In the genomic region with DNA sequence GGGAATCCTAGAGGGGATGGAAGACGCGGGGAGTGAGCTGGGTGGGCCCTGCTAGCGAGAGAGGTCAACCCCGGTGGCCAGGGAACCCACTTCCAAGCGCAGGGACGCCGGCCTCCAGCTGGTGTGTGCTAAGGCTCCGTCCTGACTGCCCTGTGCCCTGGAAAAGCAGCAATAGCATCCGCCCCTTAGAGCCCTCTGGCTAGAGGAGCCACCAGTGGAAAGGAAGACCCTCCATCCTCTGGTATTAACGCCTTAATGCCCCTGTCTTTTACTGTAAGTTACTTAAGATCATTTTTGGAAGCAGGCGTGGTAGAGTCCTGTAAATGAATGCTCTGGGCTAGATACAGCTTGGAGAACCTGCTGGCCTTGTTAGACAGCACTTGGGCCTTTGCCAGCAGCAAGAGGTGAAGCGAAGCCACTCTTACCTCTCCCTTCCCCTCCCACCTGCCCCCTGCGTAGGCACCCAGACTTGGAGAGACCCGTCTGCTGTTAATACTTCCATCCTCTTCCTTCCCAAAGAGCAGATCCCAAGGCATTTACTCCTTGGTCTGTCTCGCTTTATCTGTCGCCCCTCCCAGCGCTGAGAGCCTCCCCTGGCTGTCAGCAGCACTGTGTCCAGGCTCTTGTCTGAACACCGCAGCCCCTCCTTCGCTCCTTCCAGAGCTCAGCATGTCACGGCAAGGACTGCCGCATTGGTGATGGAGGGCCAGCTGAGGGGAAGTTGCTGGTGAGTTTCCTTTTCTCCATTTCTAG, we compare ENCODE assay signal across 11 cellular contexts. TPM values are rescaled to one million over a fixed set of nuclear protein-coding genes. Genes with fewer than 3 reads are reported as not detected.
A peak's percentile ranks its signal among the peaks of the same experiment; 100 is the strongest.
DNase-seq lines count a peak whose midpoint lies in the region; ATAC-seq, FAIRE-seq and TF ChIP-seq lines count a peak whose summit lies in the region.
"Had no signal": no experiment of that assay in that cellular context is flagged by ENCODE, and none has a peak within 500 bp of the region (broad histone marks: within the 10 kb centered on the region; RNA-seq: fewer than 3 reads in every experiment).

No MANE protein-coding gene starts in this region.

- H3K4ac ChIP-seq in H1 (replicated peaks; ENCODE audit: insufficient read length, low read depth, low read length), result no peak overlapping the region

- TF ChIP-seq POLR2A in H1 (IDR thresholded peaks at IDR 0.05; ENCODE audit: control extremely low read depth in 1 of 2, low read depth in 2 of 2, low read length in 2 of 2), result peak; percentile 35 to 73

- H4K20me1 ChIP-seq in H1 (replicated peaks in 1 of 2; ENCODE audit: control insufficient read depth in 1 of 2, insufficient read depth in 2 of 2, low read length in 2 of 2), result peaks cover 2 to 15% of the 10 kb centered on the region in 2 experiments

- ATAC-seq in pancreas (no peak), GM21825 (IDR thresholded peaks at IDR 0.05; ENCODE audit: unreplicated experiment) (no peak), GM19467 (IDR thresholded peaks at IDR 0.05; ENCODE audit: unreplicated experiment) (no peak)

- peaks cover 11% of the 10 kb centered on the region; the same call in 1 of the 2 replicates for H3K23me2 ChIP-seq in H1 (ENCODE audit: low read depth, low read length)

- no peak overlapping the region for H4K91ac ChIP-seq in H1 (replicated peaks; ENCODE audit: insufficient read length, low read length)

- CTCF ChIA-PET in H1 (lab: Charles Lee; ENCODE audit: partially characterized antibody), result interaction anchor here (1.1 to 2.5 kb wide), 7 partner anchors 11 to 47 kb away, joined by 3 to 9 read pairs (median 4); no protein-coding TSS in a partner anchor

- H3K4me3 ChIP-seq in LNCaP clone FGC (ENCODE audit: low read depth, low read length), result peak overlapping the region; percentile 21
- H3K4me3 ChIP-seq in H1 (ENCODE audit: extremely low read depth in 1 of 4, insufficient read depth in 2 of 4, low read depth in 3 of 4, low read length in 4 of 4), result no peak overlapping the region
- H3K4me3 ChIP-seq in pancreas, result no peak overlapping the region

- POLR2A ChIA-PET in H1 (lab: Charles Lee; ENCODE audit: partially characterized antibody), result interaction anchor here (1.0 to 8.6 kb wide), 12 partner anchors 6 to 43 kb away, joined by 4 to 230 read pairs (median 6); partner anchors contain the start of gene REPIN1

- no peak overlapping the region for H2AFZ ChIP-seq in H1 (ENCODE audit: low read length)

- H3K9ac ChIP-seq in H1 (replicated peaks in 1 of 4; ENCODE audit: extremely low read depth in 1 of 4, low read depth in 3 of 4, low read length in 3 of 4), result peak overlapping the region in 1 of 4 experiments; percentile 6; a peak in 2 of 7 replicates

- H3K79me2 ChIP-seq in H1 (ENCODE audit: control insufficient read depth in 1 of 2, insufficient read depth in 2 of 2, low read length in 2 of 2), result peaks cover 7 to 54% of the 10 kb centered on the region in 2 experiments; a peak in 3 of 4 replicates

- intact Hi-C loops in pancreas (cut with DNase I), result no loop called here

- peak overlapping the region; percentile 83; the same call in 1 of the 2 replicates for H3K18ac ChIP-seq in H1 (ENCODE audit: extremely low read depth, low read length)

- H3K4me2 ChIP-seq in H1 (ENCODE audit: insufficient read depth in 1 of 2, low read depth in 2 of 2, low read length in 2 of 2), result no peak overlapping the region; a peak in 1 of 4 replicates

- no peak overlapping the region for H2BK20ac ChIP-seq in H1 (ENCODE audit: low read length)

- H3K4me1 ChIP-seq in H1 (replicated peaks in 1 of 4; ENCODE audit: control insufficient read depth in 3 of 4, insufficient read depth in 4 of 4, low read length in 3 of 4) (peaks cover 7 to 30% (median 11%) of the 10 kb centered on the region in 4 experiments), pancreas (peaks cover 17 to 54% (median 40%) of the 10 kb centered on the region in 3 donors)

- H3K14ac ChIP-seq in H1 (ENCODE audit: insufficient read length), result no peak overlapping the region

- no peak overlapping the region for H4K5ac ChIP-seq in H1 (ENCODE audit: insufficient read length, low read depth, low read length)

- TF ChIP-seq CTCF in LNCaP clone FGC (IDR thresholded peaks at IDR 0.05; ENCODE audit: control insufficient read depth, extremely low read depth, insufficient read depth), result no peak
- TF ChIP-seq CTCF in H1 (IDR thresholded peaks at IDR 0.05; ENCODE audit: control extremely low read depth in 1 of 3, insufficient read depth in 1 of 3, low read depth in 1 of 3, low read length in 3 of 3), result no peak
- TF ChIP-seq CTCF in pancreas (IDR thresholded peaks at IDR 0.05), result no peak

- H4K8ac ChIP-seq in H1 (ENCODE audit: extremely low read depth, insufficient read depth, low read length), result no peak overlapping the region

- peak overlapping the region; percentile 71; the same call in 1 of the 2 replicates for H2AK5ac ChIP-seq in H1 (ENCODE audit: low read depth, low read length)

- H2BK120ac ChIP-seq in H1 (replicated peaks; ENCODE audit: low read depth, low read length), result no peak overlapping the region

- peak; percentile 92 for DNase-seq in DMS79 treated with DMSO at 0.1 percent for 48 hours (lab: John Stamatoyannopoulos, UW)
- no peak for DNase-seq in LNCaP clone FGC (ENCODE audit: low read depth)
- no peak for DNase-seq in H1 (ENCODE audit: low read depth in 1 of 2, low spot score in 2 of 2)
- DNase-seq in pancreas, result peak in 4 of 6 donors; percentile 51 to 67 (median 61)
- no peak for DNase-seq in NCI-H1417 (lab: John Stamatoyannopoulos, UW)
- no peak for DNase-seq in stimulated activated CD4-positive, alpha-beta T cell treated with anti-CD3 and anti-CD28 coated beads, Interleukin-12 subunit alpha, Interleukin-12 subunit beta, amount 100 ng/mL, for 4 hours
- DNase-seq: activated T-cell treated with anti-CD3 and anti-CD28 coated beads, Interleukin-2, amount 50 U/mL, for 1 hour; NCI-H2029; stimulated activated CD4-positive, alpha-beta T cell treated with anti-CD3 and anti-CD28 coated beads, Interleukin-2, amount 100 ng/mL, for 24 hours had no signal

- no peak overlapping the region for H3K23ac ChIP-seq in H1 (ENCODE audit: insufficient read length)

- no peak overlapping the region; the same call in none of the 2 replicates for H2BK5ac ChIP-seq in H1 (ENCODE audit: low read depth, low read length)

- no peak overlapping the region for H3K56ac ChIP-seq in H1 (replicated peaks; ENCODE audit: insufficient read length, low read depth, low read length)

- no peak overlapping the region for H2BK15ac ChIP-seq in H1 (ENCODE audit: low read length)

- no peak for FAIRE-seq in H1 (lab: Jason Lieb, UNC)
- no peak for FAIRE-seq in pancreas (lab: Jason Lieb, UNC)

- H2BK12ac ChIP-seq in H1 (ENCODE audit: low read depth, low read length), result no peak overlapping the region

- no peaks in the 10 kb centered on the region for H3K9me3 ChIP-seq in H1 (ENCODE audit: insufficient read depth in 2 of 2, low read depth in 1 of 2, low read length in 1 of 2)
- H3K9me3 ChIP-seq in pancreas, result no peaks in the 10 kb centered on the region

- peaks cover 16 to 49% (median 31%) of the 10 kb centered on the region in 4 experiments for H3K36me3 ChIP-seq in H1 (ENCODE audit: control insufficient read depth in 2 of 4, insufficient read depth in 4 of 4, low read length in 3 of 4)
- peaks cover 0 to 24% (median 23%) of the 10 kb centered on the region in 3 donors for H3K36me3 ChIP-seq in pancreas

- H3K27ac ChIP-seq in H1 (ENCODE audit: low read depth, low read length) (no peak overlapping the region), pancreas (peak overlapping the region in 2 of 4 donors; percentile 7 to 8)

- 95% methylated on average over 21 of the region's 21 CpGs; no CpG with 5 or more reads in 1 of the 2 experiments for WGBS in H1 (ENCODE audit: extremely low coverage in 1 of 2, insufficient coverage in 1 of 2, insufficient read length in 1 of 2, insufficient replicate concordance in 2 of 2, low coverage in 1 of 2, low lambda C conversion rate in 2 of 2, missing lambda C conversion rate in 1 of 2), 2 experiments
- 51 to 60% methylated on average over 21 of the region's 21 CpGs for WGBS in pancreas, 2 donors

- H3K27me3 ChIP-seq in H1 (replicated peaks in 1 of 4; ENCODE audit: control insufficient read depth in 3 of 4, extremely low read depth in 1 of 4, insufficient read depth in 3 of 4, low read length in 3 of 4) (no peaks in the 10 kb centered on the region), pancreas (no peaks in the 10 kb centered on the region)

- TF ChIP-seq RAD21 in H1 (IDR thresholded peaks at IDR 0.05 in 1 of 2, conservative IDR thresholded peaks at IDR 0.05 in 1 of 2; ENCODE audit: low read depth in 2 of 2, low read length in 2 of 2), result no peak

- peaks cover 18% of the 10 kb centered on the region for H3K79me1 ChIP-seq in H1 (ENCODE audit: low read depth, low read length)

- TF ChIP-seq EP300 in H1 (IDR thresholded peaks at IDR 0.05; ENCODE audit: borderline replicate concordance in 1 of 2, low read depth in 2 of 2, low read length in 2 of 2), result no peak

RNA-seq across cellular contexts. Expression of gene REPIN1, which starts 4.6 kb away (rescaled TPM):
- total RNA-seq in H1 (2021; fragmentation: NEBNext Ultra II Directional; extraction: Animal tissue kit (Norgen Biotek cat#: 25700)), result 125 and 130 TPM in 2 replicates
- 98.6 and 147 TPM in 2 replicates for polyA plus RNA-seq in H1 (2011; rRNA removed)
- 110 TPM for polyA plus RNA-seq in H1 (2011; cell fraction: cytosol; rRNA removed)
- 159 TPM for polyA plus RNA-seq in H1 (2011; cell fraction: nucleus; rRNA removed)
- polyA plus RNA-seq in H1 (2012, experiment 1 of 2), result 81.6 to 105 TPM (median 96.5 TPM) in 4 replicates
- 86.7 TPM for polyA plus RNA-seq in H1 (2012, experiment 2 of 2)
- polyA plus RNA-seq in H1 (2013, experiment 1 of 2), result 78.2 TPM
- polyA plus RNA-seq in H1 (2013, experiment 2 of 2), result 74.4 TPM
- 39.8 and 47.5 TPM in 2 replicates for polyA minus RNA-seq in H1 (2011; rRNA and poly(A)+ RNA removed)
- polyA minus RNA-seq in H1 (2011; cell fraction: cytosol; rRNA and poly(A)+ RNA removed), result 55.6 TPM
- 72.6 TPM for polyA minus RNA-seq in H1 (2011; cell fraction: nucleus; rRNA and poly(A)+ RNA removed)
- total RNA-seq in pancreas, result 10 to 100 TPM; 48.1 to 76.3 (median 63.2) TPM
- 10 to 100 TPM; 57.5 to 78.8 TPM for polyA plus RNA-seq in pancreas

RNA-seq across cellular contexts. Expression of gene ZNF775, which starts 5.9 kb away (rescaled TPM):
- total RNA-seq in H1 (2021; fragmentation: NEBNext Ultra II Directional; extraction: Animal tissue kit (Norgen Biotek cat#: 25700)), result 21.5 and 24.9 TPM in 2 replicates
- polyA plus RNA-seq in H1 (2011; rRNA removed) (13.6 and 22.5 TPM in 2 replicates), pancreas (1 to 10 TPM; 3.2 to 7.4 TPM)
- 23.8 TPM for polyA plus RNA-seq in H1 (2011; cell fraction: cytosol; rRNA removed)
- 26.9 TPM for polyA plus RNA-seq in H1 (2011; cell fraction: nucleus; rRNA removed)
- polyA plus RNA-seq in H1 (2012, experiment 1 of 2), result 12.3 to 21.8 TPM (median 20.3 TPM) in 4 replicates
- 13.0 TPM for polyA plus RNA-seq in H1 (2012, experiment 2 of 2)
- 9.1 TPM for polyA plus RNA-seq in H1 (2013, experiment 1 of 2)
- polyA plus RNA-seq in H1 (2013, experiment 2 of 2), result 8.5 TPM
- polyA minus RNA-seq in H1 (2011; rRNA and poly(A)+ RNA removed), result 2.5 and 2.9 TPM in 2 replicates
- 21.4 TPM for polyA minus RNA-seq in H1 (2011; cell fraction: cytosol; rRNA and poly(A)+ RNA removed)
- polyA minus RNA-seq in H1 (2011; cell fraction: nucleus; rRNA and poly(A)+ RNA removed), result 15.7 TPM
- total RNA-seq in pancreas, result 1 to 10 TPM; 2.0 to 3.9 (median 2.8) TPM

RNA-seq across cellular contexts. Expression of gene RARRES2, which starts 31.8 kb away (rescaled TPM):
- 254 and 264 TPM in 2 replicates for total RNA-seq in H1 (2021; fragmentation: NEBNext Ultra II Directional; extraction: Animal tissue kit (Norgen Biotek cat#: 25700))
- polyA plus RNA-seq in H1 (2011; rRNA removed), result 441 and 483 TPM in 2 replicates
- 569 TPM for polyA plus RNA-seq in H1 (2011; cell fraction: cytosol; rRNA removed)
- polyA plus RNA-seq in H1 (2011; cell fraction: nucleus; rRNA removed), result 327 TPM
- polyA plus RNA-seq in H1 (2012, experiment 1 of 2), result 326 to 515 TPM (median 467 TPM) in 4 replicates
- 519 TPM for polyA plus RNA-seq in H1 (2012, experiment 2 of 2)
- 191 TPM for polyA plus RNA-seq in H1 (2013, experiment 1 of 2)
- 244 TPM for polyA plus RNA-seq in H1 (2013, experiment 2 of 2)
- polyA minus RNA-seq in H1 (2011; rRNA and poly(A)+ RNA removed), result 29.0 and 37.7 TPM in 2 replicates
- polyA minus RNA-seq in H1 (2011; cell fraction: cytosol; rRNA and poly(A)+ RNA removed), result 63.9 TPM
- 52.1 TPM for polyA minus RNA-seq in H1 (2011; cell fraction: nucleus; rRNA and poly(A)+ RNA removed)
- 100 to 1,000 TPM; 125 to 408 (median 236) TPM for total RNA-seq in pancreas
- polyA plus RNA-seq in pancreas, result 100 to 1,000 TPM; 184 to 246 TPM

RNA-seq across cellular contexts. Expression of gene ACTR3C, which starts 49.9 kb away (rescaled TPM):
- total RNA-seq in H1 (2021; fragmentation: NEBNext Ultra II Directional; extraction: Animal tissue kit (Norgen Biotek cat#: 25700)), result 0.84 TPM in 1 of 2 replicates, not detected in the other
- polyA plus RNA-seq in H1 (2011; rRNA removed) (0.78 and 1.5 TPM in 2 replicates), pancreas (10 to 100 TPM in 1 of 2 donors, 1 to 10 TPM in 1; 9.0 to 10.9 TPM)
- polyA plus RNA-seq in H1 (2011; cell fraction: cytosol; rRNA removed), result 1.3 TPM
- polyA plus RNA-seq in H1 (2011; cell fraction: nucleus; rRNA removed), result 1.6 TPM
- polyA plus RNA-seq in H1 (2012, experiment 1 of 2), result 0.98 to 2.0 TPM (median 1.4 TPM) in 4 replicates
- 0.75 TPM for polyA plus RNA-seq in H1 (2012, experiment 2 of 2)
- not detected for polyA plus RNA-seq in H1 (2013, experiment 1 of 2)
- polyA plus RNA-seq in H1 (2013, experiment 2 of 2), result 0.07 TPM
- polyA minus RNA-seq in H1 (2011; rRNA and poly(A)+ RNA removed), result 2.5 and 6.1 TPM in 2 replicates
- polyA minus RNA-seq in H1 (2011; cell fraction: cytosol; rRNA and poly(A)+ RNA removed), result 1.9 TPM
- 15.5 TPM for polyA minus RNA-seq in H1 (2011; cell fraction: nucleus; rRNA and poly(A)+ RNA removed)
- total RNA-seq in pancreas, result 10 to 100 TPM; 12.3 to 26.5 (median 17.7) TPM

RNA-seq across cellular contexts. Expression of gene LRRC61, which starts 50.1 kb away (rescaled TPM):
- total RNA-seq in H1 (2021; fragmentation: NEBNext Ultra II Directional; extraction: Animal tissue kit (Norgen Biotek cat#: 25700)), result 0.73 and 1.0 TPM in 2 replicates
- 44.8 and 72.4 TPM in 2 replicates for polyA plus RNA-seq in H1 (2011; rRNA removed)
- polyA plus RNA-seq in H1 (2011; cell fraction: cytosol; rRNA removed), result 40.2 TPM
- polyA plus RNA-seq in H1 (2011; cell fraction: nucleus; rRNA removed), result 36.1 TPM
- 12.3 to 27.6 TPM (median 25.8 TPM) in 4 replicates for polyA plus RNA-seq in H1 (2012, experiment 1 of 2)
- 31.8 TPM for polyA plus RNA-seq in H1 (2012, experiment 2 of 2)
- polyA plus RNA-seq in H1 (2013, experiment 1 of 2), result 0.34 TPM
- 0.42 TPM for polyA plus RNA-seq in H1 (2013, experiment 2 of 2)
- polyA minus RNA-seq in H1 (2011; rRNA and poly(A)+ RNA removed), result 14.4 and 19.1 TPM in 2 replicates
- polyA minus RNA-seq in H1 (2011; cell fraction: cytosol; rRNA and poly(A)+ RNA removed), result 27.4 TPM
- 16.0 TPM for polyA minus RNA-seq in H1 (2011; cell fraction: nucleus; rRNA and poly(A)+ RNA removed)
- total RNA-seq in pancreas, result 10 to 100 TPM in 1 of 6 donors, 1 to 10 TPM in 5; 7.1 to 10.3 (median 8.8) TPM
- polyA plus RNA-seq in pancreas, result 10 to 100 TPM in 1 of 2 donors, 1 to 10 TPM in 1; 7.1 to 11.2 TPM

Comparison
In these comparisons a context has a peak if more than half of its experiments do, and no peak if none do; other contexts are left out.
1. DNase-seq: peak in DMS79 treated with DMSO at 0.1 percent for 48 hours (single experiment) and pancreas (4 of 6); none in LNCaP clone FGC (single experiment), H1 (0 of 2), NCI-H1417 (0 of 3) and stimulated activated CD4-positive, alpha-beta T cell treated with anti-CD3 and anti-CD28 coated beads, Interleukin-12 subunit alpha, Interleukin-12 subunit beta, amount 100 ng/mL, for 4 hours (single experiment).